ENCODE assay signal across 8 cellular contexts in genomic region chr19:11624064-11624463, GRCh38. TPM values are rescaled to one million over a fixed set of nuclear protein-coding genes. Genes with fewer than 3 reads are reported as not detected.
DNase-seq lines count a peak whose midpoint lies in the region; ATAC-seq and TF ChIP-seq lines count a peak whose summit lies in the region.

No MANE protein-coding gene starts in this region.

- H3K4me1 Mint-ChIP-seq in HFFc6 (ENCODE audit: low read depth) (peaks cover 29% of the 10 kb centered on the region), nephron progenitor cell (no peaks in the 10 kb centered on the region)
- peaks cover 6% of the 10 kb centered on the region for H3K4me1 Mint-ChIP-seq in T-helper 2 cell treated with Interferon-gamma antibody and Interleukin-4, amounts not matched to agents 5 μg/mL and 100 μg/mL, for 36 hours (ENCODE audit: low read depth)

- intact Hi-C loops in mucosa of descending colon (cut with DNase I, micrococcal nuclease), result no loop called here

- 0 out of 2 replicates have a peak, but pooled peaks cover 5% of the 10 kb centered on the region for H3K9me3 Mint-ChIP-seq in HFFc6
- peaks cover 22% of the 10 kb centered on the region for H3K9me3 Mint-ChIP-seq in T-helper 2 cell treated with Interferon-gamma antibody and Interleukin-4, amounts not matched to agents 5 μg/mL and 100 μg/mL, for 36 hours
- peaks cover 80% of the 10 kb centered on the region for H3K9me3 Mint-ChIP-seq in nephron progenitor cell

- DNase-seq in A172 (ENCODE audit: low spot score), result peak; percentile 30
- no peak for DNase-seq in HFFc6
- DNase-seq in coronary artery (ENCODE audit: low spot score), result no peak
- DNase-seq in mucosa of descending colon, result no peak
- DNase-seq in hepatic stellate cell (ENCODE audit: low spot score), result no peak
- no peak for DNase-seq in T-helper 2 cell treated with Interferon-gamma antibody and Interleukin-4, amounts not matched to agents 5 μg/mL and 100 μg/mL, for 36 hours (ENCODE audit: low spot score)
- no peak for DNase-seq in nephron progenitor cell

- H3K36me3 Mint-ChIP-seq in HFFc6 (ENCODE audit: low read depth), result peaks cover 32% of the 10 kb centered on the region
- peaks cover 22% of the 10 kb centered on the region for H3K36me3 Mint-ChIP-seq in T-helper 2 cell treated with Interferon-gamma antibody and Interleukin-4, amounts not matched to agents 5 μg/mL and 100 μg/mL, for 36 hours (ENCODE audit: low read depth)
- peaks cover 73% of the 10 kb centered on the region for H3K36me3 Mint-ChIP-seq in nephron progenitor cell (ENCODE audit: low read depth)

- no peaks in the 10 kb centered on the region for H3K36me3 ChIP-seq in mucosa of descending colon (ENCODE audit: low read depth)

- no peak for TF ChIP-seq CTCF in HFFc6 (IDR thresholded peaks at IDR 0.05)
- TF ChIP-seq CTCF in coronary artery (IDR thresholded peaks at IDR 0.05), result no peak
- TF ChIP-seq CTCF in mucosa of descending colon (IDR thresholded peaks at IDR 0.05), result no peak
- TF ChIP-seq CTCF in nephron progenitor cell (IDR thresholded peaks at IDR 0.05), result no peak

- peaks cover 22% of the 10 kb centered on the region for H3K27me3 Mint-ChIP-seq in HFFc6 (ENCODE audit: insufficient read depth)
- H3K27me3 Mint-ChIP-seq in T-helper 2 cell treated with Interferon-gamma antibody and Interleukin-4, amounts not matched to agents 5 μg/mL and 100 μg/mL, for 36 hours (ENCODE audit: low read depth), result peaks cover 18% of the 10 kb centered on the region
- H3K27me3 Mint-ChIP-seq in nephron progenitor cell (ENCODE audit: low read depth, poor library complexity), result peaks cover 29% of the 10 kb centered on the region

- H3K4me3 Mint-ChIP-seq in HFFc6, result peak overlapping the region; percentile 69; the same call in 1 of the 2 replicates
- no peak overlapping the region for H3K4me3 Mint-ChIP-seq in T-helper 2 cell treated with Interferon-gamma antibody and Interleukin-4, amounts not matched to agents 5 μg/mL and 100 μg/mL, for 36 hours
- H3K4me3 Mint-ChIP-seq in nephron progenitor cell, result no peak overlapping the region

- H3K27ac Mint-ChIP-seq in HFFc6 (no peak overlapping the region), nephron progenitor cell (no peak overlapping the region)
- no peak overlapping the region for H3K27ac Mint-ChIP-seq in T-helper 2 cell treated with Interferon-gamma antibody and Interleukin-4, amounts not matched to agents 5 μg/mL and 100 μg/mL, for 36 hours

- peak overlapping the region in 1 of 2 donors; percentile 30 for H3K27ac ChIP-seq in coronary artery

- H3K9me3 ChIP-seq in mucosa of descending colon, result no peaks in the 10 kb centered on the region

- peak overlapping the region; percentile 53 for H3K4me3 ChIP-seq in coronary artery
- H3K4me3 ChIP-seq in mucosa of descending colon, result no peak overlapping the region

- peaks cover 14% of the 10 kb centered on the region for H3K4me1 ChIP-seq in mucosa of descending colon (ENCODE audit: low read depth)

- peak; percentile 52 for ATAC-seq in mucosa of descending colon
- no peak for ATAC-seq in HG02798 (IDR thresholded peaks at IDR 0.05; ENCODE audit: poor library complexity, unreplicated experiment)

RNA-seq across cellular contexts. Expression of gene ZNF627, which starts 26.8 kb away (rescaled TPM):
- total RNA-seq in A172 (2014; rRNA removed; shearing (Covaris generic)), result 18.8 and 23.0 TPM in 2 replicates
- total RNA-seq in HFFc6 (2021; fragmentation: NEBNext Ultra II Directional; extraction: Animal tissue kit (Norgen Biotek cat#: 25700)), result 1 to 10 TPM; 5.7 to 8.7 (median 7.5) TPM
- 10 to 100 TPM in 2 of 3 donors, 1 to 10 TPM in 1; 8.7 to 10.9 (median 10.5) TPM for total RNA-seq in mucosa of descending colon

RNA-seq across cellular contexts. Expression of gene ACP5, which starts 46.6 kb away (rescaled TPM):
- total RNA-seq in A172 (2014; rRNA removed; shearing (Covaris generic)), result 15.5 and 24.8 TPM in 2 replicates
- 1 to 10 TPM; 1.5 to 2.8 (median 2.3) TPM for total RNA-seq in HFFc6 (2021; fragmentation: NEBNext Ultra II Directional; extraction: Animal tissue kit (Norgen Biotek cat#: 25700))
- total RNA-seq in mucosa of descending colon, result 10 to 100 TPM; 24.3 to 35.1 (median 24.9) TPM
